ENCODE assay signal across 8 cellular contexts in the genomic region with DNA sequence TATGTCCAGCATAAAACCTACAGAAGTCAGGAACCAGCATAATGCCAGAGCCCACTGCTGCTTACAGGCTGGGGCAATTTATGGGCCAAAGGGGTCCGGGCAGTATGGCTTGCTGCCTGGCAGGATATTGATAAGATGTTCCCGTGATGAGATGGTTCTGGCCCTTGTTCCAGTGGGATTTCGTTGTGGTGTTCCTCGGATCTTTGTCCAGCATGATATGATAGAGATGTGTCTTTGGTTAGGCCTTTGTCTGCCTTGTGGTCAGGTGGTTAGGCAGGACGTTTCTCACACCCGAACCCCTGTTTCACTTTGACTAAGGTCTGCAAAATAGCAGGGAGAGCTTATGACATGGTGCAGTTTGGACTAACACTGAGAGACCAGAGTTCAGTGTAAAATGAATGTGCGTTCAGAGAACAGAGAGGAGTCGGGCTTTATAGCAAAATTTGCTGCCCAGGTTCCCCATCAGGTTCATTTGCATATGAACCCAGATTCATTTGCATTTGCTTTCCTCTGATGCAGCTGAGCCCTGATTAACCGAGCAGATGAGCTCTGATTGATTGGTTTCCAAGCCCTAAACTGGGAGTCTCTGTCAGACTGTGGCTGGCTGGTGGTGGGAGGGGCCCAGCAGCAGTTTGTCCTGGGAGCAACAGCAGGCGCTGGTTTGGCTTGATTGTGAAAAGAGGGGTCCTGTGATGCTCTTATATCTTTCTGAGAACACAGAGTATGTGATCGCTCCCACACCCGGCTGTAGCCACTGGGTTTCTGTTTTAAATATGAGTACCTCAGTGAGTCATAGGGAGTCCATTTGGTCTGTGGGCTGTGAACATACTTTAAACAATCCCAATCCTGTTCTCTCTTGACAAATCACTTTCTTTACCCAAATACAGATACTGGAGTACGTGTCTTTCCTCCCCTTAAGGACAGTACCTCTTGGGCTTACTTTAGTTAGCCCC.
A peak's percentile ranks its signal among the peaks of the same experiment; 100 is the strongest.
DNase-seq lines count a peak whose midpoint lies in the region; ATAC-seq and TF ChIP-seq lines count a peak whose summit lies in the region.

No MANE protein-coding gene starts in this region.

- no peak overlapping the region for H3K9ac ChIP-seq in HCT116 (ENCODE audit: low read length)

- H3K27me3 ChIP-seq in HCT116 (ENCODE audit: insufficient read depth, low read length), result no peaks in the 10 kb centered on the region

- DNase-seq in HCT116 (ENCODE audit: low read depth, low spot score), result no peak
- DNase-seq in NAMALWA (ENCODE audit: low spot score), result peak; percentile 74
- DNase-seq in astrocyte of the cerebellum (ENCODE audit: low read depth), result peak; percentile 60
- peak; percentile 67 for DNase-seq in myocyte (ENCODE audit: low read depth)
- no peak for DNase-seq in Right ventricle myocardium superior
- no peak for DNase-seq in HK-2 (ENCODE audit: unreplicated experiment)
- DNase-seq in cerebellum (ENCODE audit: low spot score), result no peak

- BruUV-seq in HCT116 (replicated peaks; lab: Mats Ljungman, UMichigan), result no TSS peak

- ATAC-seq in GM18511 (IDR thresholded peaks at IDR 0.05; ENCODE audit: unreplicated experiment) (peak; percentile 93), HCT116 (peak; percentile 44; the same call in 1 of the 2 replicates), Right ventricle myocardium superior (ENCODE audit: poor library complexity) (no peak)

- H3K9me2 ChIP-seq in HCT116 (ENCODE audit: insufficient read depth), result no peaks in the 10 kb centered on the region

- no peak overlapping the region for H3K27ac ChIP-seq in HCT116 (ENCODE audit: low read depth, low read length)

- intact Hi-C loops in HCT116 (cut with micrococcal nuclease), result no loop called here
- intact Hi-C loops in Right ventricle myocardium superior (cut with DNase I), result no loop called here

- peak overlapping the region; percentile 22; the same call in 1 of the 2 replicates for H3K4me2 ChIP-seq in HCT116 (ENCODE audit: low read length)

- peaks cover 0 to 7% of the 10 kb centered on the region in 2 experiments; a peak in 2 of 4 replicates for H3K4me1 ChIP-seq in HCT116 (ENCODE audit: control insufficient read depth in 1 of 2, insufficient read depth in 2 of 2, low read length in 2 of 2)

- CTCF ChIA-PET in HCT116 (lab: Charles Lee), result no interaction called here

- TF ChIP-seq CTCF in HCT116 (IDR thresholded peaks at IDR 0.05 in 2 of 3, conservative IDR thresholded peaks at IDR 0.05 in 1 of 3; ENCODE audit: borderline replicate concordance in 1 of 3, insufficient read depth in 1 of 3, low read depth in 2 of 3, low read length in 2 of 3), result no peak
- no peak for TF ChIP-seq CTCF in astrocyte of the cerebellum (IDR thresholded peaks at IDR 0.05; ENCODE audit: low read depth, low read length, missing control alignments)

- H3K9me3 ChIP-seq in HCT116 (ENCODE audit: control insufficient read depth in 1 of 2, insufficient read depth in 1 of 2, low read depth in 1 of 2, low read length in 2 of 2), result no peaks in the 10 kb centered on the region

- POLR2A ChIA-PET in HCT116 (lab: Charles Lee), result no interaction called here

- H4K20me1 ChIP-seq in HCT116 (ENCODE audit: insufficient read depth), result no peaks in the 10 kb centered on the region

- TF ChIP-seq RAD21 in HCT116 (IDR thresholded peaks at IDR 0.05; ENCODE audit: low read depth), result no peak

- H3K4me3 ChIP-seq in HCT116 (replicated peaks in 1 of 2; ENCODE audit: low read depth in 1 of 2, low read length in 2 of 2) (no peak overlapping the region), astrocyte of the cerebellum (ENCODE audit: low read depth, low read length) (peak overlapping the region; percentile 20)

- no peak for TF ChIP-seq POLR2A in HCT116 (IDR thresholded peaks at IDR 0.05; ENCODE audit: borderline replicate concordance, extremely low read depth, insufficient read depth, insufficient read length)

- RAD21 ChIA-PET in HCT116 (lab: Charles Lee; ENCODE audit: low non-redundant PET in 1 of 2, low total read pairs in 2 of 2, uncharacterized antibody in 2 of 2, unreplicated experiment in 2 of 2), result no interaction called here

- no peaks in the 10 kb centered on the region for H3K36me3 ChIP-seq in HCT116 (ENCODE audit: control insufficient read depth in 1 of 2, insufficient read depth in 2 of 2, low read length in 2 of 2)

- in situ Hi-C loops in astrocyte of the cerebellum (cut with HindIII; ENCODE audit: low sequenced_read_pairs), result no loop called here

- peak overlapping the region; percentile 69 for H2AFZ ChIP-seq in HCT116 (ENCODE audit: low read depth, low read length, poor library complexity, severe bottlenecking)

- H3K79me2 ChIP-seq in HCT116 (ENCODE audit: insufficient read depth, low read length), result no peaks in the 10 kb centered on the region

TF ChIP-seq in HCT116, 20 proteins besides CTCF, POLR2A, EP300 and RAD21:
- TF ChIP-seq POLR2AphosphoS5 (IDR thresholded peaks at IDR 0.05; ENCODE audit: low read depth, low read length), result no peak
- TF ChIP-seq FOSL1 (IDR thresholded peaks at IDR 0.05; ENCODE audit: low read depth), result 0 out of 2 replicates have a peak, but pooled peaks have one; percentile 16

Comparison
In these comparisons a context has a peak if more than half of its experiments do, and no peak if none do; other contexts are left out.
1. DNase-seq: peak in NAMALWA (single experiment), astrocyte of the cerebellum (single experiment) and myocyte (single experiment); none in HCT116 (single experiment), Right ventricle myocardium superior (single experiment), HK-2 (single experiment) and cerebellum (single experiment).